Comparison of ENCODE assay signal across 9 cellular contexts in genomic region chr5:35003018-35003957, GRCh38. TPM values are rescaled to one million over a fixed set of nuclear protein-coding genes. Genes with fewer than 3 reads are reported as not detected.
A peak's percentile ranks its signal among the peaks of the same experiment; 100 is the strongest.
DNase-seq lines count a peak whose midpoint lies in the region; ATAC-seq, FAIRE-seq and TF ChIP-seq lines count a peak whose summit lies in the region.
"Had no signal": no experiment of that assay in that cellular context is flagged by ENCODE, and none has a peak within 500 bp of the region (broad histone marks: within the 10 kb centered on the region; RNA-seq: fewer than 3 reads in every experiment).

No MANE protein-coding gene starts in this region.

- in situ Hi-C loops in HepG2 (cut with HindIII; ENCODE audit: extremely low pct_ligation_motif_present, low pct_unique_long_range_greater_than_20kb): loop anchor here (10.0 kb wide), 1 partner anchor 518 kb away; no protein-coding TSS in a partner anchor

- peak; percentile 53 for ATAC-seq in GM18861 (IDR thresholded peaks at IDR 0.05; ENCODE audit: unreplicated experiment)
- ATAC-seq in HG03066 (IDR thresholded peaks at IDR 0.05; ENCODE audit: low read depth, unreplicated experiment): peak; percentile 80
- ATAC-seq in central memory CD8-positive, alpha-beta T cell (replicated peaks; ENCODE audit: extremely low read depth, poor library complexity, severe bottlenecking): peak; percentile 46
- peak; percentile 94 for ATAC-seq in HepG2

- POLR2A ChIA-PET in HepG2 (lab: Yijun Ruan, JAX): interaction anchor here (0.6 kb wide), 1 partner anchor 19 kb away, joined by 4 read pairs; no protein-coding TSS in a partner anchor

- no peaks in the 10 kb centered on the region for H3K4me1 ChIP-seq in HepG2 (ENCODE audit: insufficient read depth, low read length)

- no peaks in the 10 kb centered on the region for H3K9me3 ChIP-seq in HepG2 (ENCODE audit: low read length)

- H4K20me1 ChIP-seq in HepG2 (ENCODE audit: insufficient read depth, low read length): no peaks in the 10 kb centered on the region

- TF ChIP-seq EP300 in HepG2 (IDR thresholded peaks at IDR 0.05; ENCODE audit: low read depth in 2 of 2, low read length in 2 of 2): no peak
- no peak for TF ChIP-seq EP300 in HepG2 (CRISPR knock-in tag; IDR thresholded peaks at IDR 0.05; ENCODE audit: borderline replicate concordance)

- no peak for TF ChIP-seq POLR2A in HepG2 (IDR thresholded peaks at IDR 0.05; ENCODE audit: insufficient read depth in 1 of 2, low read depth in 2 of 2, low read length in 2 of 2)

- BruUV-seq in HepG2 (replicated peaks; lab: Mats Ljungman, UMichigan): no TSS peak

- TF ChIP-seq CTCF in HepG2 (CRISPR knock-in tag; IDR thresholded peaks at IDR 0.05): peak; percentile 87

- no peak overlapping the region for H3K27ac Mint-ChIP-seq in central memory CD8-positive, alpha-beta T cell (ENCODE audit: low read depth)

- no peak overlapping the region for H3K27ac ChIP-seq in HepG2 (ENCODE audit: extremely low read length, insufficient read depth, low read length)

- H3K36me3 ChIP-seq in HepG2 (replicated peaks in 1 of 2; ENCODE audit: control insufficient read depth in 1 of 2, insufficient read depth in 2 of 2, low read length in 2 of 2): no peaks in the 10 kb centered on the region

- TF ChIP-seq RAD21 in HepG2 (CRISPR knock-in tag; IDR thresholded peaks at IDR 0.05): peak; percentile 22; the same call in 1 of the 2 replicates

- no peak overlapping the region for H2AFZ ChIP-seq in HepG2 (ENCODE audit: low read length)

- FAIRE-seq in HepG2 (lab: Jason Lieb, UNC): peak; percentile 64

- no peak overlapping the region for H3K9ac ChIP-seq in HepG2 (ENCODE audit: insufficient read depth, low read depth, low read length)

- no peak overlapping the region for H3K4me3 Mint-ChIP-seq in central memory CD8-positive, alpha-beta T cell

- no peaks in the 10 kb centered on the region for H3K27me3 ChIP-seq in HepG2 (ENCODE audit: control insufficient read depth in 1 of 2, insufficient read depth in 2 of 2, low read length in 2 of 2)

- no peak overlapping the region for H3K4me2 ChIP-seq in HepG2 (ENCODE audit: low read depth, low read length)

- CTCF ChIA-PET in HepG2 (lab: Yijun Ruan, JAX; ENCODE audit: low intra/inter-chr PET ratio, low total read pairs): interaction anchor here (3.0 kb wide), 1 partner anchor 46 kb away, joined by 24 read pairs; no protein-coding TSS in a partner anchor

- DNase-seq in AG08396 (ENCODE audit: low spot score) (peak; percentile 75), NCI-H2227 (lab: John Stamatoyannopoulos, UW; ENCODE audit: unreplicated experiment) (peak; percentile 81), HepG2 (ENCODE audit: low spot score) (peak; percentile 43)
- DNase-seq in activated CD4-positive, CD25-positive, alpha-beta regulatory T cell treated with anti-CD3 and anti-CD28 coated beads, Interleukin-2, amount 50 U/mL, for 72 hours: peak; percentile 58
- DNase-seq in central memory CD8-positive, alpha-beta T cell (ENCODE audit: low spot score in 2 of 2): peak; percentile 26 to 28
- DNase-seq in stimulated activated CD4-positive, alpha-beta T cell treated with anti-CD3 and anti-CD28 coated beads, TNF-alpha, amount 100 ng/mL, for 48 hours (ENCODE audit: low read depth in 3 of 3): peak; percentile 20 to 57 (median 50)

- WGBS in HepG2 (ENCODE audit: low lambda C conversion rate): 19% methylated on average over 12 of the region's 18 CpGs

- intact Hi-C loops in HepG2 (cut with micrococcal nuclease; ENCODE audit: unreplicated experiment): loop anchor here (1.0 to 5.0 kb wide), 2 partner anchors 45 to 531 kb away; no protein-coding TSS in a partner anchor

- H3K4me1 Mint-ChIP-seq in central memory CD8-positive, alpha-beta T cell: no peaks in the 10 kb centered on the region

- no peaks in the 10 kb centered on the region for H3K9me3 Mint-ChIP-seq in central memory CD8-positive, alpha-beta T cell

- H3K4me3 ChIP-seq in HepG2 (replicated peaks in 1 of 3; ENCODE audit: insufficient read depth in 1 of 3, low read depth in 2 of 3, low read length in 3 of 3): no peak overlapping the region

- H3K36me3 Mint-ChIP-seq in central memory CD8-positive, alpha-beta T cell (ENCODE audit: insufficient read depth): peaks cover 2% of the 10 kb centered on the region

- no peaks in the 10 kb centered on the region for H3K79me2 ChIP-seq in HepG2 (ENCODE audit: insufficient read depth, low read length)

- H3K27me3 Mint-ChIP-seq in central memory CD8-positive, alpha-beta T cell: peaks cover 38% of the 10 kb centered on the region

TF ChIP-seq in HepG2, 621 proteins besides CTCF, POLR2A, EP300 and RAD21 (continues in another document):
- no peak for TF ChIP-seq ZNF414 (CRISPR knock-in tag; IDR thresholded peaks at IDR 0.05)
- TF ChIP-seq POLR2AphosphoS2 (IDR thresholded peaks at IDR 0.05; ENCODE audit: low read depth, low read length): no peak
- no peak for TF ChIP-seq MBD4 (IDR thresholded peaks at IDR 0.05; ENCODE audit: borderline replicate concordance, low read length)
- TF ChIP-seq HNF1A (IDR thresholded peaks at IDR 0.05; ENCODE audit: low read depth): no peak
- TF ChIP-seq HNF1A (CRISPR knock-in tag; IDR thresholded peaks at IDR 0.05; ENCODE audit: borderline replicate concordance): no peak
- no peak for TF ChIP-seq ZKSCAN1 (IDR thresholded peaks at IDR 0.05; ENCODE audit: low read length)
- TF ChIP-seq ZNF362 (CRISPR knock-in tag; IDR thresholded peaks at IDR 0.05; ENCODE audit: borderline replicate concordance): peak; percentile 91
- no peak for TF ChIP-seq ZNF333 (CRISPR knock-in tag; IDR thresholded peaks at IDR 0.05; ENCODE audit: borderline replicate concordance)

RNA-seq across cellular contexts. Expression of gene AGXT2, which starts 44.5 kb away (rescaled TPM):
- 0.13 TPM in 1 of 2 replicates, not detected in the other for total RNA-seq in HepG2 (2016; rRNA removed; fragmentation: Illumina TruSeq; extraction: Trizol)
- total RNA-seq in HepG2 (2016; cell fraction: cytosol; rRNA removed; fragmentation: Illumina TruSeq; extraction: Trizol; ENCODE audit: low read depth): not detected in 2 replicates
- 0.19 TPM in 1 of 2 replicates, not detected in the other for total RNA-seq in HepG2 (2016; cell fraction: insoluble cytoplasmic fraction; rRNA removed; fragmentation: Illumina TruSeq; extraction: Trizol)
- not detected in 2 replicates for total RNA-seq in HepG2 (2016; cell fraction: membrane; rRNA removed; fragmentation: Illumina TruSeq; extraction: Trizol)
- total RNA-seq in HepG2 (2016; cell fraction: nucleus; rRNA removed; fragmentation: Illumina TruSeq; extraction: Trizol): not detected in 2 replicates
- polyA plus RNA-seq in HepG2 (2011; rRNA removed): 0.04 and 0.05 TPM in 2 replicates
- polyA plus RNA-seq in HepG2 (2011; cell fraction: cytosol; rRNA removed): not detected in 2 replicates
- not detected in 2 replicates for polyA plus RNA-seq in HepG2 (2011; cell fraction: nucleus; rRNA removed)
- polyA plus RNA-seq in HepG2 (2012): 0.19 TPM in 1 of 2 replicates, not detected in the other
- polyA plus RNA-seq in HepG2 (2016; cell fraction: cytosol; fragmentation: Illumina TruSeq; extraction: Trizol; ENCODE audit: low read depth): not detected in 2 replicates
- polyA plus RNA-seq in HepG2 (2016; cell fraction: insoluble cytoplasmic fraction; fragmentation: Illumina TruSeq; extraction: Trizol; ENCODE audit: low read depth): 0.14 and 0.30 TPM in 2 replicates
- polyA plus RNA-seq in HepG2 (2016; cell fraction: membrane; fragmentation: Illumina TruSeq; extraction: Trizol; ENCODE audit: low read depth): not detected in 2 replicates
- polyA plus RNA-seq in HepG2 (2016; cell fraction: nucleus; fragmentation: Illumina TruSeq; extraction: Trizol; ENCODE audit: insufficient read depth, low read depth): not detected in 2 replicates
- polyA minus RNA-seq in HepG2 (2011; rRNA and poly(A)+ RNA removed; ENCODE audit: low replicate concordance): 0.08 TPM in 1 of 2 replicates, not detected in the other
- polyA minus RNA-seq in HepG2 (2011; cell fraction: cytosol; rRNA and poly(A)+ RNA removed): not detected in 2 replicates
- polyA minus RNA-seq in HepG2 (2011; cell fraction: nucleus; rRNA and poly(A)+ RNA removed): not detected in 2 replicates
- total RNA-seq: temporal lobe had no signal

Comparison
In these comparisons a context has a peak if more than half of its experiments do, and no peak if none do; other contexts are left out.
1. DNase-seq: peak in every context shown above with its lines; median percentile 81 in NCI-H2227; 75 in AG08396; 58 in activated CD4-positive, CD25-positive, alpha-beta regulatory T cell treated with anti-CD3 and anti-CD28 coated beads, Interleukin-2, amount 50 U/mL, for 72 hours; 50 in stimulated activated CD4-positive, alpha-beta T cell treated with anti-CD3 and anti-CD28 coated beads, TNF-alpha, amount 100 ng/mL, for 48 hours; 43 in HepG2; 27 in central memory CD8-positive, alpha-beta T cell.